8 cellular contexts compared by ENCODE assay signal in genomic region chr16:74296465-74297295, GRCh38. TPM values are rescaled to one million over a fixed set of nuclear protein-coding genes. Genes with fewer than 3 reads are reported as not detected.
DNase-seq lines count a peak whose midpoint lies in the region; ATAC-seq and TF ChIP-seq lines count a peak whose summit lies in the region.

Gene PSMD7, plus strand, starts transcription at chr16:74296814. Its CDS starts 101 bp downstream, at chr16:74296915.

- no peaks in the 10 kb centered on the region for H3K27me3 Mint-ChIP-seq in type B pancreatic cell

- H3K4me3 Mint-ChIP-seq in type B pancreatic cell = peak within 1 kb of the TSS; percentile 96

- peak within 1 kb of the TSS; percentile 61 to 99 (median 87) for H3K4me3 ChIP-seq in heart right ventricle

- H3K4me1 ChIP-seq in heart right ventricle = peaks cover 3 to 53% (median 31%) of the 10 kb centered on the region in 9 donors

- in situ Hi-C loops in GM13977 (cut with MboI; ENCODE audit: low pct_unique_long_range_greater_than_20kb, low sequenced_read_pairs, unreplicated experiment) = no loop called here

- peak within 1 kb of the TSS; percentile 97 for H3K27ac Mint-ChIP-seq in type B pancreatic cell

- H3K9me3 ChIP-seq in heart right ventricle = peaks cover 0 to 9% (median 4%) of the 10 kb centered on the region in 11 donors

- H3K36me3 ChIP-seq in heart right ventricle = peaks cover 0 to 38% (median 16%) of the 10 kb centered on the region in 9 donors

- DNase-seq in GM13977 (ENCODE audit: low spot score) (peak; percentile 87), NCI-H1436 treated with DMSO at 0.1 percent for 48 hours (lab: John Stamatoyannopoulos, UW) (peak; percentile 32), amniotic epithelial cell (ENCODE audit: low read depth) (peak; percentile 86), heart right ventricle (peak; percentile 92), posterior cingulate gyrus (peak; percentile 88 to 98 (median 92)), type B pancreatic cell (ENCODE audit: extremely low spot score, unreplicated experiment) (peak; percentile 92)

- TF ChIP-seq CTCF in GM13977 (IDR thresholded peaks at IDR 0.05; ENCODE audit: extremely low read depth, insufficient read depth, missing control alignments) = no peak
- TF ChIP-seq CTCF in heart right ventricle (IDR thresholded peaks at IDR 0.05) = no peak
- TF ChIP-seq CTCF in type B pancreatic cell (conservative IDR thresholded peaks at IDR 0.05) = no peak

- ATAC-seq in HG02852 (IDR thresholded peaks at IDR 0.05; ENCODE audit: unreplicated experiment) (peak; percentile 93), heart right ventricle (peak; percentile 96 to 98 (median 98))

- intact Hi-C loops in T-helper 1 cell treated with Interleukin-12 subunit alpha and Interleukin-12 subunit beta and Interleukin-4 antibody, amounts not matched to agents 30 ng/mL and 1 ng/mL, for 36 hours (cut with micrococcal nuclease) = loop anchor here (1.0 to 5.0 kb wide), 8 partner anchors 72 to 1632 kb away; partner anchors contain the start of genes CFDP1, GLG1, KARS1 and TERF2IP
- intact Hi-C loops in heart right ventricle (cut with DNase I) = no loop called here
- intact Hi-C loops in posterior cingulate gyrus (cut with DNase I) = no loop called here

- 1% methylated on average over 71 of the region's 71 CpGs for WGBS in heart right ventricle, 2 donors

- H3K9me3 Mint-ChIP-seq in type B pancreatic cell = no peaks in the 10 kb centered on the region

- H3K4me1 Mint-ChIP-seq in type B pancreatic cell (ENCODE audit: unreplicated experiment) = peaks cover 14% of the 10 kb centered on the region

- no peaks in the 10 kb centered on the region for H3K27me3 ChIP-seq in heart right ventricle

- peaks cover 11% of the 10 kb centered on the region for H3K36me3 Mint-ChIP-seq in type B pancreatic cell

- H3K27ac ChIP-seq in heart right ventricle = peak within 1 kb of the TSS; percentile 79 to 97 (median 94)

RNA-seq across cellular contexts. Expression of gene PSMD7, which starts in this region (rescaled TPM):
- 114 TPM in 2 replicates for total RNA-seq in T-helper 1 cell treated with Interleukin-12 subunit alpha and Interleukin-12 subunit beta and Interleukin-4 antibody, amounts not matched to agents 30 ng/mL and 1 ng/mL, for 36 hours
- total RNA-seq in heart right ventricle (100 to 1,000 TPM; 120 to 172 (median 136) TPM), type B pancreatic cell (ENCODE audit: low replicate concordance) (91.3 and 98.7 TPM in 2 replicates)
- polyA plus RNA-seq in heart right ventricle = 100 to 1,000 TPM in 1 of 2 donors, 10 to 100 TPM in 1; 91.9 to 127 TPM

Comparison
In these comparisons a context has a peak if more than half of its experiments do, and no peak if none do; other contexts are left out.
1. Peak in every context shown above with its lines: DNase-seq, ATAC-seq, H3K4me3 ChIP-seq and H3K27ac ChIP-seq.
2. DNase-seq: peak in every context shown above with its lines; median percentile 92 in heart right ventricle; 92 in type B pancreatic cell; 92 in posterior cingulate gyrus; 87 in GM13977; 86 in amniotic epithelial cell; 32 in NCI-H1436 treated with DMSO at 0.1 percent for 48 hours.